ENCODE assay signal across 8 cellular contexts in genomic region chrX:102651968-102652744, GRCh38. TPM values are rescaled to one million over a fixed set of nuclear protein-coding genes. Genes with fewer than 3 reads are reported as not detected.
A peak's percentile ranks its signal among the peaks of the same experiment; 100 is the strongest.
DNase-seq lines count a peak whose midpoint lies in the region; ATAC-seq and TF ChIP-seq lines count a peak whose summit lies in the region.

No MANE protein-coding gene starts in this region.

- H3K4me3 Mint-ChIP-seq in activated CD4-positive, alpha-beta T cell treated with anti-CD3 and anti-CD28 coated beads for 36 hours: peak overlapping the region; percentile 81
- peak overlapping the region; percentile 85 for H3K4me3 Mint-ChIP-seq in dendritic cell treated with granulocyte-macrophage colony-stimulating factor and Interleukin-4, amounts not matched to agents 40 ng/mL and 50 ng/mL, for 4 days

- peaks cover 22% of the 10 kb centered on the region for H3K4me1 Mint-ChIP-seq in activated CD4-positive, alpha-beta T cell treated with anti-CD3 and anti-CD28 coated beads for 36 hours
- H3K4me1 Mint-ChIP-seq in dendritic cell treated with granulocyte-macrophage colony-stimulating factor and Interleukin-4, amounts not matched to agents 40 ng/mL and 50 ng/mL, for 4 days (ENCODE audit: low read depth): peaks cover 4% of the 10 kb centered on the region

- ATAC-seq in HG02981 (IDR thresholded peaks at IDR 0.05; ENCODE audit: unreplicated experiment): peak; percentile 7
- ATAC-seq in activated CD4-positive, alpha-beta T cell treated with anti-CD3 and anti-CD28 coated beads for 36 hours: peak; percentile 87
- ATAC-seq in GM21619 (IDR thresholded peaks at IDR 0.05; ENCODE audit: unreplicated experiment): no peak

- peak; percentile 11 for DNase-seq in GM03348 (ENCODE audit: low spot score)
- peak; percentile 71 for DNase-seq in activated CD4-positive, alpha-beta T cell treated with anti-CD3 and anti-CD28 coated beads for 36 hours
- no peak for DNase-seq in lower leg skin (ENCODE audit: low spot score in 2 of 2)
- DNase-seq in stimulated activated CD8-positive, alpha-beta memory T cell treated with anti-CD3 and anti-CD28 coated beads, Interleukin-12 subunit alpha, Interleukin-12 subunit beta, amount 100 ng/mL, for 1 hour (ENCODE audit: low read depth): peak; percentile 16
- DNase-seq in NCI-H774 (lab: John Stamatoyannopoulos, UW): no peak

- no peaks in the 10 kb centered on the region for H3K27me3 Mint-ChIP-seq in activated CD4-positive, alpha-beta T cell treated with anti-CD3 and anti-CD28 coated beads for 36 hours
- H3K27me3 Mint-ChIP-seq in dendritic cell treated with granulocyte-macrophage colony-stimulating factor and Interleukin-4, amounts not matched to agents 40 ng/mL and 50 ng/mL, for 4 days: peaks cover 21% of the 10 kb centered on the region

- CTCF ChIA-PET in activated CD4-positive, alpha-beta T cell treated with anti-CD3 and anti-CD28 coated beads for 36 hours (lab: Charles Lee): no interaction called here

- WGBS in lower leg skin, 2 donors: 10 to 32% methylated on average over 16 to 19 of the region's 28 CpGs

- TF ChIP-seq CTCF in lower leg skin (IDR thresholded peaks at IDR 0.05): no peak

- H3K27ac Mint-ChIP-seq in activated CD4-positive, alpha-beta T cell treated with anti-CD3 and anti-CD28 coated beads for 36 hours: peak overlapping the region; percentile 85
- no peak overlapping the region for H3K27ac Mint-ChIP-seq in dendritic cell treated with granulocyte-macrophage colony-stimulating factor and Interleukin-4, amounts not matched to agents 40 ng/mL and 50 ng/mL, for 4 days

- H3K36me3 Mint-ChIP-seq in activated CD4-positive, alpha-beta T cell treated with anti-CD3 and anti-CD28 coated beads for 36 hours (ENCODE audit: low read depth): peaks cover 14% of the 10 kb centered on the region
- peaks cover 6% of the 10 kb centered on the region for H3K36me3 Mint-ChIP-seq in dendritic cell treated with granulocyte-macrophage colony-stimulating factor and Interleukin-4, amounts not matched to agents 40 ng/mL and 50 ng/mL, for 4 days (ENCODE audit: low read depth)

- POLR2A ChIA-PET in activated CD4-positive, alpha-beta T cell treated with anti-CD3 and anti-CD28 coated beads for 36 hours (lab: Charles Lee): no interaction called here

- no peaks in the 10 kb centered on the region for H3K9me3 Mint-ChIP-seq in activated CD4-positive, alpha-beta T cell treated with anti-CD3 and anti-CD28 coated beads for 36 hours (ENCODE audit: low read depth)
- H3K9me3 Mint-ChIP-seq in dendritic cell treated with granulocyte-macrophage colony-stimulating factor and Interleukin-4, amounts not matched to agents 40 ng/mL and 50 ng/mL, for 4 days: peaks cover 19% of the 10 kb centered on the region

- TF ChIP-seq POLR2A in lower leg skin (IDR thresholded peaks at IDR 0.05): no peak

- peak overlapping the region; percentile 58 for H3K4me3 ChIP-seq in lower leg skin (ENCODE audit: low read depth, poor library complexity, severe bottlenecking)

- intact Hi-C loops in activated CD4-positive, alpha-beta T cell treated with anti-CD3 and anti-CD28 coated beads for 36 hours (cut with DNase I, micrococcal nuclease): loop anchor here in 1 of 2 experiments (2.0 to 10.0 kb wide), 4 partner anchors 53 to 1237 kb away; partner anchors contain the start of genes ARMCX5, BEX4 and MORF4L2
- intact Hi-C loops in dendritic cell treated with granulocyte-macrophage colony-stimulating factor and Interleukin-4, amounts not matched to agents 40 ng/mL and 50 ng/mL, for 4 days (cut with micrococcal nuclease): loop anchor here (10.0 kb wide), 1 partner anchor 47 kb away; no protein-coding TSS in a partner anchor
- intact Hi-C loops in lower leg skin (cut with DNase I; ENCODE audit: low total_unique reads): no loop called here

RNA-seq across cellular contexts. Expression of gene GPRASP1, which starts 0.9 kb away (rescaled TPM):
- 1 to 10 TPM; 4.2 to 5.1 TPM for total RNA-seq in activated CD4-positive, alpha-beta T cell treated with anti-CD3 and anti-CD28 coated beads for 36 hours
- 1 to 10 TPM; 3.6 to 5.1 (median 4.2) TPM for total RNA-seq in lower leg skin

RNA-seq across cellular contexts. Expression of gene ARMCX5, which starts 52.8 kb away (rescaled TPM):
- 10 to 100 TPM; 12.6 to 13.3 TPM for total RNA-seq in activated CD4-positive, alpha-beta T cell treated with anti-CD3 and anti-CD28 coated beads for 36 hours
- total RNA-seq in lower leg skin: 10 to 100 TPM; 14.4 to 25.1 (median 19.5) TPM

Comparison
In these comparisons a context has a peak if more than half of its experiments do, and no peak if none do; other contexts are left out.
1. DNase-seq: peak in GM03348 (single experiment), activated CD4-positive, alpha-beta T cell treated with anti-CD3 and anti-CD28 coated beads for 36 hours (single experiment) and stimulated activated CD8-positive, alpha-beta memory T cell treated with anti-CD3 and anti-CD28 coated beads, Interleukin-12 subunit alpha, Interleukin-12 subunit beta, amount 100 ng/mL, for 1 hour (single experiment); none in lower leg skin (0 of 2) and NCI-H774 (single experiment).